ENCODE assay signal across 17 cellular contexts in the genomic region with DNA sequence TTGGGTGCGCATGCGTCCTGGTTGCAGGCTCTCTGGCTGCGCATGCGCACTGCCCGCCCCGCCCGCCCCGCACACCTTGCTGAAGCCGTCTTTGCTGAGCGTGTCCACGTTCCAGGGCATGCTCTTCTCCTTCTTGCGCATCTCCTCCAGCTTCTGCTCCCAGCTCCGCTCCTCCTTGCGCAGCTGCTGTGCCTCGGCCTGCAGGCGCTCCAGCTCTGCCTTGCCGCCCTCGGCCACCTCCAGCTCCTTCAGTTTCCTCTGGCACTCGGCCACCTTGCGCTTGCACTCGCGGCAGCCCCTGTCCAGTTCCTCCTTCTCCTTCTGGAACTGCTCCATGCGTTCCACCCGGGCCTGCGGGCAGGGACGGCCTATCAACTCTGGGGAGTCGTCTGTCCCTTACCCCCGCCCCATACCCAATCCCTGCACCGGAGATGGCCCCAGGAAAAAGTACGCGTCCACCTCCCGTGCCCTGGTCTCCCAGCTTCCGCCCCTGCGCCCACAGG. TPM values are rescaled to one million over a fixed set of nuclear protein-coding genes. Genes with fewer than 3 reads are reported as not detected.
DNase-seq lines count a peak whose midpoint lies in the region; ATAC-seq, FAIRE-seq and TF ChIP-seq lines count a peak whose summit lies in the region.
"Had no signal": no experiment of that assay in that cellular context is flagged by ENCODE, and none has a peak within 500 bp of the region (broad histone marks: within the 10 kb centered on the region; RNA-seq: fewer than 3 reads in every experiment).

No MANE protein-coding gene starts in this region.

- H3K4me3 ChIP-seq in HepG2 (replicated peaks in 1 of 3; ENCODE audit: insufficient read depth in 1 of 3, low read depth in 2 of 3, low read length in 3 of 3) (no peak overlapping the region), right lobe of liver (no peak overlapping the region), endodermal cell (ENCODE audit: low read length) (no peak overlapping the region)
- H3K4me3 ChIP-seq: HAP-1 had no signal

- H3K9me3 ChIP-seq in HepG2 (ENCODE audit: low read length) (no peaks in the 10 kb centered on the region), right lobe of liver (no peaks in the 10 kb centered on the region), endodermal cell (ENCODE audit: control insufficient read depth, low read length) (no peaks in the 10 kb centered on the region)
- H3K9me3 ChIP-seq: HAP-1 had no signal

- WGBS in HepG2 (ENCODE audit: low lambda C conversion rate): 99% methylated on average over 34 of the region's 34 CpGs
- WGBS in right lobe of liver (ENCODE audit: insufficient coverage, low coverage, low lambda C conversion rate, missing lambda C conversion rate): 62% methylated on average over 19 of the region's 34 CpGs
- WGBS in endodermal cell (ENCODE audit: insufficient coverage in 1 of 2, insufficient read length in 1 of 2), 2 experiments: 92 to 97% methylated on average over 34 of the region's 34 CpGs

- no peaks in the 10 kb centered on the region for H3K27me3 ChIP-seq in HepG2 (ENCODE audit: control insufficient read depth in 1 of 2, insufficient read depth in 2 of 2, low read length in 2 of 2)
- no peaks in the 10 kb centered on the region for H3K27me3 ChIP-seq in right lobe of liver
- H3K27me3 ChIP-seq in endodermal cell (ENCODE audit: control insufficient read depth, insufficient read depth, low read length, poor library complexity, severe bottlenecking): no peaks in the 10 kb centered on the region

- no peak for FAIRE-seq in HepG2 (lab: Jason Lieb, UNC)
- FAIRE-seq: A204.1, GM19239, H1 had no signal

- H3K4me2 ChIP-seq in HepG2 (ENCODE audit: low read depth, low read length): no peak overlapping the region

- TF ChIP-seq RAD21 in HepG2 (CRISPR knock-in tag; IDR thresholded peaks at IDR 0.05): no peak

- H3K9me3 Mint-ChIP-seq in endodermal cell: no peaks in the 10 kb centered on the region

- H3K27ac ChIP-seq in HepG2 (ENCODE audit: extremely low read length, insufficient read depth, low read length) (no peak overlapping the region), right lobe of liver (no peak overlapping the region), endodermal cell (ENCODE audit: low read depth, low read length) (no peak overlapping the region)
- H3K27ac ChIP-seq: HL-60 had no signal

- H2AFZ ChIP-seq in HepG2 (ENCODE audit: low read length): no peak overlapping the region

- ATAC-seq in HepG2 (no peak), right lobe of liver (no peak)

- H3K9ac ChIP-seq in HepG2 (ENCODE audit: insufficient read depth, low read depth, low read length): no peak overlapping the region
- no peak overlapping the region for H3K9ac ChIP-seq in endodermal cell (ENCODE audit: extremely low read depth, low read length, poor library complexity, severe bottlenecking)

- DNase-seq in HepG2 (ENCODE audit: low spot score) (no peak), right lobe of liver (no peak), NCI-H2227 treated with DMSO at 0.1 percent for 48 hours (lab: John Stamatoyannopoulos, UW) (peak; percentile 27), endodermal cell (no peak), NCI-H187 (lab: John Stamatoyannopoulos, UW) (no peak), NCI-H1105 (lab: John Stamatoyannopoulos, UW) (no peak), NCI-H1092 (lab: John Stamatoyannopoulos, UW) (no peak)
- DNase-seq: C1 segment of cervical spinal cord; CD4-positive, alpha-beta memory T cell; DND-41; GDM1 had no signal

- POLR2A ChIA-PET in HepG2 (lab: Yijun Ruan, JAX): interaction anchor here (1.6 kb wide), 1 partner anchor 14 kb away, joined by 3 read pairs; no protein-coding TSS in a partner anchor

- no peaks in the 10 kb centered on the region for H3K4me1 Mint-ChIP-seq in endodermal cell

- TF ChIP-seq CTCF in HepG2 (CRISPR knock-in tag; IDR thresholded peaks at IDR 0.05): no peak
- TF ChIP-seq CTCF in right lobe of liver (IDR thresholded peaks at IDR 0.05): no peak
- no peak for TF ChIP-seq CTCF in endodermal cell (conservative IDR thresholded peaks at IDR 0.05)

- H3K36me3 ChIP-seq in HepG2 (replicated peaks in 1 of 2; ENCODE audit: control insufficient read depth in 1 of 2, insufficient read depth in 2 of 2, low read length in 2 of 2): peaks cover 16 to 56% of the 10 kb centered on the region in 2 experiments; a peak in 4 of 5 replicates
- peaks cover 0 to 38% (median 9%) of the 10 kb centered on the region in 4 donors for H3K36me3 ChIP-seq in right lobe of liver
- H3K36me3 ChIP-seq in endodermal cell (ENCODE audit: control insufficient read depth, insufficient read depth, low read length): peaks cover 69% of the 10 kb centered on the region

- in situ Hi-C loops in HepG2 (cut with HindIII; ENCODE audit: extremely low pct_ligation_motif_present, low pct_unique_long_range_greater_than_20kb): loop anchor here (10.0 kb wide), 1 partner anchor 461 kb away; a partner anchor contains a TSS

- BruUV-seq in HepG2 (replicated peaks; lab: Mats Ljungman, UMichigan): no TSS peak

- H3K4me1 ChIP-seq in HepG2 (ENCODE audit: insufficient read depth, low read length) (peaks cover 4% of the 10 kb centered on the region), right lobe of liver (no peaks in the 10 kb centered on the region), endodermal cell (ENCODE audit: control insufficient read depth, insufficient read depth, low read length) (no peaks in the 10 kb centered on the region)
- H3K4me1 ChIP-seq: HAP-1 had no signal

- intact Hi-C loops in HepG2 (cut with micrococcal nuclease; ENCODE audit: unreplicated experiment) (no loop called here), right lobe of liver (cut with DNase I) (no loop called here)

- TF ChIP-seq POLR2A in HepG2 (IDR thresholded peaks at IDR 0.05; ENCODE audit: insufficient read depth in 1 of 2, low read depth in 2 of 2, low read length in 2 of 2) (no peak), right lobe of liver (IDR thresholded peaks at IDR 0.05) (no peak)

- no peak overlapping the region for H3K4me3 Mint-ChIP-seq in endodermal cell
- H3K4me3 Mint-ChIP-seq: B cell; CD4-positive, alpha-beta memory T cell had no signal

- peak overlapping the region; percentile 52 for H3K27ac Mint-ChIP-seq in endodermal cell
- H3K27ac Mint-ChIP-seq: B cell had no signal

- peaks cover 54% of the 10 kb centered on the region for H3K36me3 Mint-ChIP-seq in endodermal cell (ENCODE audit: low read depth)

- H3K79me2 ChIP-seq in HepG2 (ENCODE audit: insufficient read depth, low read length): peaks cover 24% of the 10 kb centered on the region

- CTCF ChIA-PET in HepG2 (lab: Yijun Ruan, JAX; ENCODE audit: low intra/inter-chr PET ratio, low total read pairs): no interaction called here

- TF ChIP-seq EP300 in HepG2 (IDR thresholded peaks at IDR 0.05; ENCODE audit: low read depth in 2 of 2, low read length in 2 of 2): no peak
- no peak for TF ChIP-seq EP300 in HepG2 (CRISPR knock-in tag; IDR thresholded peaks at IDR 0.05; ENCODE audit: borderline replicate concordance)

- no peaks in the 10 kb centered on the region for H3K27me3 Mint-ChIP-seq in endodermal cell (ENCODE audit: insufficient read depth)
- H3K27me3 Mint-ChIP-seq: B cell; CD4-positive, alpha-beta memory T cell had no signal

- peaks cover 9% of the 10 kb centered on the region; the same call in 1 of the 2 replicates for H4K20me1 ChIP-seq in HepG2 (ENCODE audit: insufficient read depth, low read length)

RNA-seq across cellular contexts. Expression of a gene that starts 7.4 kb away (rescaled TPM):
- total RNA-seq in HepG2 (2016; rRNA removed; fragmentation: Illumina TruSeq; extraction: Trizol) (134 and 158 TPM in 2 replicates), right lobe of liver (10 to 100 TPM; 39.6 to 74.9 (median 50.1) TPM), endodermal cell (100 to 1,000 TPM; 148 to 172 TPM)
- 36.6 and 36.7 TPM in 2 replicates for total RNA-seq in HepG2 (2016; cell fraction: cytosol; rRNA removed; fragmentation: Illumina TruSeq; extraction: Trizol; ENCODE audit: low read depth)
- 125 and 171 TPM in 2 replicates for total RNA-seq in HepG2 (2016; cell fraction: insoluble cytoplasmic fraction; rRNA removed; fragmentation: Illumina TruSeq; extraction: Trizol)
- total RNA-seq in HepG2 (2016; cell fraction: membrane; rRNA removed; fragmentation: Illumina TruSeq; extraction: Trizol): 51.9 and 53.0 TPM in 2 replicates
- 80.1 and 80.2 TPM in 2 replicates for total RNA-seq in HepG2 (2016; cell fraction: nucleus; rRNA removed; fragmentation: Illumina TruSeq; extraction: Trizol)
- 177 and 191 TPM in 2 replicates for polyA plus RNA-seq in HepG2 (2011; rRNA removed)
- polyA plus RNA-seq in HepG2 (2011; cell fraction: cytosol; rRNA removed): 157 and 211 TPM in 2 replicates
- polyA plus RNA-seq in HepG2 (2011; cell fraction: nucleus; rRNA removed): 522 and 527 TPM in 2 replicates
- 89.1 and 94.9 TPM in 2 replicates for polyA plus RNA-seq in HepG2 (2012)
- 39.2 and 43.2 TPM in 2 replicates for polyA plus RNA-seq in HepG2 (2016; cell fraction: cytosol; fragmentation: Illumina TruSeq; extraction: Trizol; ENCODE audit: low read depth)
- polyA plus RNA-seq in HepG2 (2016; cell fraction: insoluble cytoplasmic fraction; fragmentation: Illumina TruSeq; extraction: Trizol; ENCODE audit: low read depth): 161 and 171 TPM in 2 replicates
- polyA plus RNA-seq in HepG2 (2016; cell fraction: membrane; fragmentation: Illumina TruSeq; extraction: Trizol; ENCODE audit: low read depth): 52.6 and 54.0 TPM in 2 replicates
- polyA plus RNA-seq in HepG2 (2016; cell fraction: nucleus; fragmentation: Illumina TruSeq; extraction: Trizol; ENCODE audit: insufficient read depth, low read depth): 240 and 249 TPM in 2 replicates
- polyA minus RNA-seq in HepG2 (2011; rRNA and poly(A)+ RNA removed; ENCODE audit: low replicate concordance): 90.9 and 144 TPM in 2 replicates
- 42.3 and 52.9 TPM in 2 replicates for polyA minus RNA-seq in HepG2 (2011; cell fraction: cytosol; rRNA and poly(A)+ RNA removed)
- 38.0 and 40.4 TPM in 2 replicates for polyA minus RNA-seq in HepG2 (2011; cell fraction: nucleus; rRNA and poly(A)+ RNA removed)
- 160 TPM for polyA plus RNA-seq in endodermal cell (2013, experiment 1 of 2)
- 155 TPM for polyA plus RNA-seq in endodermal cell (2013, experiment 2 of 2)

RNA-seq across cellular contexts. Expression of a gene that starts 15.5 kb away (rescaled TPM):
- total RNA-seq in HepG2 (2016; rRNA removed; fragmentation: Illumina TruSeq; extraction: Trizol) (39.9 and 60.1 TPM in 2 replicates), right lobe of liver (100 to 1,000 TPM in 1 of 6 experiments, 10 to 100 TPM in 5; 63.9 to 106 (median 72.9) TPM), endodermal cell (10 to 100 TPM; 63.5 to 65.8 TPM)
- total RNA-seq in HepG2 (2016; cell fraction: cytosol; rRNA removed; fragmentation: Illumina TruSeq; extraction: Trizol; ENCODE audit: low read depth): 18.1 and 22.9 TPM in 2 replicates
- 32.6 and 70.2 TPM in 2 replicates for total RNA-seq in HepG2 (2016; cell fraction: insoluble cytoplasmic fraction; rRNA removed; fragmentation: Illumina TruSeq; extraction: Trizol)
- 32.1 and 33.4 TPM in 2 replicates for total RNA-seq in HepG2 (2016; cell fraction: membrane; rRNA removed; fragmentation: Illumina TruSeq; extraction: Trizol)
- 63.1 and 76.4 TPM in 2 replicates for total RNA-seq in HepG2 (2016; cell fraction: nucleus; rRNA removed; fragmentation: Illumina TruSeq; extraction: Trizol)
- 38.8 and 40.8 TPM in 2 replicates for polyA plus RNA-seq in HepG2 (2011; rRNA removed)
- polyA plus RNA-seq in HepG2 (2011; cell fraction: cytosol; rRNA removed): 14.9 and 22.3 TPM in 2 replicates
- polyA plus RNA-seq in HepG2 (2011; cell fraction: nucleus; rRNA removed): 283 and 302 TPM in 2 replicates
- polyA plus RNA-seq in HepG2 (2012): 37.3 and 46.8 TPM in 2 replicates
- polyA plus RNA-seq in HepG2 (2016; cell fraction: cytosol; fragmentation: Illumina TruSeq; extraction: Trizol; ENCODE audit: low read depth): 14.0 and 16.4 TPM in 2 replicates
- polyA plus RNA-seq in HepG2 (2016; cell fraction: insoluble cytoplasmic fraction; fragmentation: Illumina TruSeq; extraction: Trizol; ENCODE audit: low read depth): 50.3 and 62.5 TPM in 2 replicates
- polyA plus RNA-seq in HepG2 (2016; cell fraction: membrane; fragmentation: Illumina TruSeq; extraction: Trizol; ENCODE audit: low read depth): 32.6 and 34.8 TPM in 2 replicates
- polyA plus RNA-seq in HepG2 (2016; cell fraction: nucleus; fragmentation: Illumina TruSeq; extraction: Trizol; ENCODE audit: insufficient read depth, low read depth): 231 and 244 TPM in 2 replicates
- 53.7 and 73.5 TPM in 2 replicates for polyA minus RNA-seq in HepG2 (2011; rRNA and poly(A)+ RNA removed; ENCODE audit: low replicate concordance)
- polyA minus RNA-seq in HepG2 (2011; cell fraction: cytosol; rRNA and poly(A)+ RNA removed): 20.7 and 22.3 TPM in 2 replicates
- 30.0 and 34.8 TPM in 2 replicates for polyA minus RNA-seq in HepG2 (2011; cell fraction: nucleus; rRNA and poly(A)+ RNA removed)
- 62.4 TPM for polyA plus RNA-seq in endodermal cell (2013, experiment 1 of 2)
- polyA plus RNA-seq in endodermal cell (2013, experiment 2 of 2): 59.1 TPM

RNA-seq across cellular contexts. Expression of a gene that starts 24.4 kb away (rescaled TPM):
- total RNA-seq in HepG2 (2016; rRNA removed; fragmentation: Illumina TruSeq; extraction: Trizol) (1.1 TPM in 2 replicates), right lobe of liver (1 to 10 TPM; 1.2 to 5.8 (median 2.7) TPM), endodermal cell (1 to 10 TPM; 1.7 to 2.6 TPM)
- total RNA-seq in HepG2 (2016; cell fraction: cytosol; rRNA removed; fragmentation: Illumina TruSeq; extraction: Trizol; ENCODE audit: low read depth): 1.5 and 1.6 TPM in 2 replicates
- total RNA-seq in HepG2 (2016; cell fraction: insoluble cytoplasmic fraction; rRNA removed; fragmentation: Illumina TruSeq; extraction: Trizol): 0.89 and 1.2 TPM in 2 replicates
- total RNA-seq in HepG2 (2016; cell fraction: membrane; rRNA removed; fragmentation: Illumina TruSeq; extraction: Trizol): 3.6 and 3.7 TPM in 2 replicates
- total RNA-seq in HepG2 (2016; cell fraction: nucleus; rRNA removed; fragmentation: Illumina TruSeq; extraction: Trizol): 1.3 and 1.5 TPM in 2 replicates
- 4.1 TPM in 2 replicates for polyA plus RNA-seq in HepG2 (2011; rRNA removed)
- polyA plus RNA-seq in HepG2 (2011; cell fraction: cytosol; rRNA removed): 3.5 and 3.8 TPM in 2 replicates
- 9.1 and 10.2 TPM in 2 replicates for polyA plus RNA-seq in HepG2 (2011; cell fraction: nucleus; rRNA removed)
- 5.1 and 5.7 TPM in 2 replicates for polyA plus RNA-seq in HepG2 (2012)
- polyA plus RNA-seq in HepG2 (2016; cell fraction: cytosol; fragmentation: Illumina TruSeq; extraction: Trizol; ENCODE audit: low read depth): 3.3 and 3.8 TPM in 2 replicates
- polyA plus RNA-seq in HepG2 (2016; cell fraction: insoluble cytoplasmic fraction; fragmentation: Illumina TruSeq; extraction: Trizol; ENCODE audit: low read depth): 2.8 and 3.6 TPM in 2 replicates
- polyA plus RNA-seq in HepG2 (2016; cell fraction: membrane; fragmentation: Illumina TruSeq; extraction: Trizol; ENCODE audit: low read depth): 6.6 and 7.6 TPM in 2 replicates
- 5.9 and 7.4 TPM in 2 replicates for polyA plus RNA-seq in HepG2 (2016; cell fraction: nucleus; fragmentation: Illumina TruSeq; extraction: Trizol; ENCODE audit: insufficient read depth, low read depth)
- polyA minus RNA-seq in HepG2 (2011; rRNA and poly(A)+ RNA removed; ENCODE audit: low replicate concordance): 1.0 and 6.6 TPM in 2 replicates
- polyA minus RNA-seq in HepG2 (2011; cell fraction: cytosol; rRNA and poly(A)+ RNA removed): 3.9 and 5.0 TPM in 2 replicates
- 2.6 and 2.9 TPM in 2 replicates for polyA minus RNA-seq in HepG2 (2011; cell fraction: nucleus; rRNA and poly(A)+ RNA removed)
- 2.0 TPM for polyA plus RNA-seq in endodermal cell (2013, experiment 1 of 2)
- 1.7 TPM for polyA plus RNA-seq in endodermal cell (2013, experiment 2 of 2)

RNA-seq across cellular contexts. Expression of a gene that starts 56.5 kb away (rescaled TPM):
- total RNA-seq in HepG2 (2016; rRNA removed; fragmentation: Illumina TruSeq; extraction: Trizol) (21.0 and 25.1 TPM in 2 replicates), right lobe of liver (10 to 100 TPM; 11.4 to 35.5 (median 22.4) TPM), endodermal cell (10 to 100 TPM in 1 of 2 donors, 1 to 10 TPM in 1; 2.7 to 13.7 TPM)
- total RNA-seq in HepG2 (2016; cell fraction: cytosol; rRNA removed; fragmentation: Illumina TruSeq; extraction: Trizol; ENCODE audit: low read depth): 30.5 and 37.9 TPM in 2 replicates
- total RNA-seq in HepG2 (2016; cell fraction: insoluble cytoplasmic fraction; rRNA removed; fragmentation: Illumina TruSeq; extraction: Trizol): 19.7 and 23.7 TPM in 2 replicates
- 35.4 and 39.7 TPM in 2 replicates for total RNA-seq in HepG2 (2016; cell fraction: membrane; rRNA removed; fragmentation: Illumina TruSeq; extraction: Trizol)
- total RNA-seq in HepG2 (2016; cell fraction: nucleus; rRNA removed; fragmentation: Illumina TruSeq; extraction: Trizol): 6.5 and 9.1 TPM in 2 replicates
- 14.1 and 16.3 TPM in 2 replicates for polyA plus RNA-seq in HepG2 (2011; rRNA removed)
- 14.0 and 19.9 TPM in 2 replicates for polyA plus RNA-seq in HepG2 (2011; cell fraction: cytosol; rRNA removed)
- polyA plus RNA-seq in HepG2 (2011; cell fraction: nucleus; rRNA removed): 9.0 and 12.6 TPM in 2 replicates
- polyA plus RNA-seq in HepG2 (2012): 7.0 and 10.0 TPM in 2 replicates
- 38.1 and 51.4 TPM in 2 replicates for polyA plus RNA-seq in HepG2 (2016; cell fraction: cytosol; fragmentation: Illumina TruSeq; extraction: Trizol; ENCODE audit: low read depth)
- polyA plus RNA-seq in HepG2 (2016; cell fraction: insoluble cytoplasmic fraction; fragmentation: Illumina TruSeq; extraction: Trizol; ENCODE audit: low read depth): 25.7 and 28.4 TPM in 2 replicates
- 38.5 and 41.1 TPM in 2 replicates for polyA plus RNA-seq in HepG2 (2016; cell fraction: membrane; fragmentation: Illumina TruSeq; extraction: Trizol; ENCODE audit: low read depth)
- polyA plus RNA-seq in HepG2 (2016; cell fraction: nucleus; fragmentation: Illumina TruSeq; extraction: Trizol; ENCODE audit: insufficient read depth, low read depth): 16.9 and 17.0 TPM in 2 replicates
- polyA minus RNA-seq in HepG2 (2011; rRNA and poly(A)+ RNA removed; ENCODE audit: low replicate concordance): 16.1 and 18.5 TPM in 2 replicates
- 6.1 and 8.2 TPM in 2 replicates for polyA minus RNA-seq in HepG2 (2011; cell fraction: cytosol; rRNA and poly(A)+ RNA removed)
- 2.4 and 3.5 TPM in 2 replicates for polyA minus RNA-seq in HepG2 (2011; cell fraction: nucleus; rRNA and poly(A)+ RNA removed)
- polyA plus RNA-seq in endodermal cell (2013, experiment 1 of 2): 4.0 TPM
- polyA plus RNA-seq in endodermal cell (2013, experiment 2 of 2): 3.4 TPM
